ENCODE assay signal across 2 cellular contexts in genomic region chr1:228802386-228803221, GRCh38.
TF ChIP-seq lines count a peak whose summit lies in the region.

No MANE protein-coding gene starts in this region.

TF ChIP-seq in liver, 16 proteins besides CTCF, POLR2A, EP300 and RAD21 (continued from another document):
- TF ChIP-seq SP1 (IDR thresholded peaks at IDR 0.05) (peak; percentile 8), ATF3 (IDR thresholded peaks at IDR 0.05) (no peak), MAX (IDR thresholded peaks at IDR 0.05) (no peak), EGR1 (IDR thresholded peaks at IDR 0.05; ENCODE audit: low read depth in 2 of 2) (no peak)

TF ChIP-seq in HepG2, 621 proteins besides CTCF, POLR2A, EP300 and RAD21 (continued from another document):
- TF ChIP-seq THAP8 (CRISPR knock-in tag; IDR thresholded peaks at IDR 0.05; ENCODE audit: borderline replicate concordance) (no peak), THAP7 (CRISPR knock-in tag; IDR thresholded peaks at IDR 0.05) (no peak), ZNF234 (CRISPR knock-in tag; conservative IDR thresholded peaks at IDR 0.05) (no peak), ZNF354B (CRISPR knock-in tag; IDR thresholded peaks at IDR 0.05) (no peak), ZNF136 (CRISPR knock-in tag; IDR thresholded peaks at IDR 0.05; ENCODE audit: low read depth) (no peak), STAT6 (CRISPR knock-in tag; IDR thresholded peaks at IDR 0.05; ENCODE audit: borderline replicate concordance) (no peak), ZNF773 (CRISPR knock-in tag; IDR thresholded peaks at IDR 0.05; ENCODE audit: borderline replicate concordance) (no peak), PHF20 (CRISPR knock-in tag; IDR thresholded peaks at IDR 0.05) (no peak), ZNF383 (CRISPR knock-in tag; IDR thresholded peaks at IDR 0.05; ENCODE audit: borderline replicate concordance) (no peak), RAD51 (IDR thresholded peaks at IDR 0.05; ENCODE audit: borderline replicate concordance) (no peak), CENPX (CRISPR knock-in tag; IDR thresholded peaks at IDR 0.05) (no peak)
